9 cellular contexts compared by ENCODE assay signal in genomic region chr5:142426129-142426641, GRCh38.
DNase-seq lines count a peak whose midpoint lies in the region; ATAC-seq and TF ChIP-seq lines count a peak whose summit lies in the region.
"Had no signal": no experiment of that assay in that cellular context is flagged by ENCODE, and none has a peak within 500 bp of the region (broad histone marks: within the 10 kb centered on the region; RNA-seq: fewer than 3 reads in every experiment).

No MANE protein-coding gene starts in this region.

- CTCF ChIA-PET in activated CD4-positive, alpha-beta memory T cell treated with anti-CD3 and anti-CD28 coated beads for 36 hours (lab: Charles Lee) = interaction anchor here (0.7 kb wide), 1 partner anchor 16 kb away, joined by 3 read pairs; no protein-coding TSS in a partner anchor

- H3K9ac ChIP-seq in HUES48 (ENCODE audit: low read depth, low read length) = no peak overlapping the region

- POLR2A ChIA-PET in activated CD4-positive, alpha-beta memory T cell treated with anti-CD3 and anti-CD28 coated beads for 36 hours (lab: Charles Lee) = interaction anchor here (0.9 to 1.3 kb wide), 2 partner anchors 12 to 69 kb away, joined by 3 to 5 read pairs; no protein-coding TSS in a partner anchor

- H3K27ac Mint-ChIP-seq in activated CD4-positive, alpha-beta memory T cell treated with anti-CD3 and anti-CD28 coated beads for 36 hours = peak overlapping the region; percentile 68
- H3K27ac Mint-ChIP-seq in glutamatergic neuron (ENCODE audit: unreplicated experiment) = no peak overlapping the region

- peaks cover 14% of the 10 kb centered on the region for H3K4me1 ChIP-seq in HUES48 (ENCODE audit: control insufficient read depth, insufficient read depth, low read length)

- no peaks in the 10 kb centered on the region for H3K9me3 ChIP-seq in HUES48 (ENCODE audit: control insufficient read depth, insufficient read depth, low read length)

- ATAC-seq in HG03095 (IDR thresholded peaks at IDR 0.05; ENCODE audit: unreplicated experiment) (no peak), HG02642 (IDR thresholded peaks at IDR 0.05; ENCODE audit: poor library complexity, unreplicated experiment) (no peak)

- H3K4me1 Mint-ChIP-seq in activated CD4-positive, alpha-beta memory T cell treated with anti-CD3 and anti-CD28 coated beads for 36 hours (ENCODE audit: low read depth) = peaks cover 35% of the 10 kb centered on the region
- H3K4me1 Mint-ChIP-seq in glutamatergic neuron (ENCODE audit: low read depth, unreplicated experiment) = peaks cover 5% of the 10 kb centered on the region

- peak overlapping the region; percentile 4 for H3K4me3 Mint-ChIP-seq in activated CD4-positive, alpha-beta memory T cell treated with anti-CD3 and anti-CD28 coated beads for 36 hours
- H3K4me3 Mint-ChIP-seq in glutamatergic neuron (ENCODE audit: unreplicated experiment) = no peak overlapping the region

- no peaks in the 10 kb centered on the region for H3K36me3 ChIP-seq in HUES48 (ENCODE audit: control insufficient read depth, insufficient read depth, low read length)

- H3K4me3 ChIP-seq in HUES48 (ENCODE audit: low read depth, low read length) = no peak overlapping the region

- H3K9me3 Mint-ChIP-seq in activated CD4-positive, alpha-beta memory T cell treated with anti-CD3 and anti-CD28 coated beads for 36 hours = no peaks in the 10 kb centered on the region
- H3K9me3 Mint-ChIP-seq in glutamatergic neuron (ENCODE audit: unreplicated experiment) = no peaks in the 10 kb centered on the region

- no peak for TF ChIP-seq CTCF in glutamatergic neuron (IDR thresholded peaks at IDR 0.05; ENCODE audit: partially characterized antibody, unreplicated experiment)

- H3K27ac ChIP-seq in HUES48 (ENCODE audit: low read depth, low read length) = peak overlapping the region; percentile 90

- intact Hi-C loops in activated CD4-positive, alpha-beta memory T cell treated with anti-CD3 and anti-CD28 coated beads for 36 hours (cut with micrococcal nuclease) = no loop called here

- no peaks in the 10 kb centered on the region for H3K27me3 ChIP-seq in HUES48 (ENCODE audit: control insufficient read depth, insufficient read depth, low read length)

- DNase-seq in activated CD4-positive, alpha-beta memory T cell treated with anti-CD3 and anti-CD28 coated beads for 36 hours = peak; percentile 66
- DNase-seq in glutamatergic neuron (peak; percentile 17), RPMI8226 (no peak), HuH-7.5 (ENCODE audit: low spot score) (no peak)
- peak; percentile 21 for DNase-seq in stimulated activated CD8-positive, alpha-beta memory T cell treated with anti-CD3 and anti-CD28 coated beads, Interleukin-12 subunit alpha, Interleukin-12 subunit beta, amount 100 ng/mL, for 4 hours (ENCODE audit: low read depth)
- DNase-seq: NCI-H82 had no signal

- no peaks in the 10 kb centered on the region for H3K36me3 Mint-ChIP-seq in activated CD4-positive, alpha-beta memory T cell treated with anti-CD3 and anti-CD28 coated beads for 36 hours
- no peaks in the 10 kb centered on the region for H3K36me3 Mint-ChIP-seq in glutamatergic neuron (ENCODE audit: unreplicated experiment)

- H3K27me3 Mint-ChIP-seq in activated CD4-positive, alpha-beta memory T cell treated with anti-CD3 and anti-CD28 coated beads for 36 hours = no peaks in the 10 kb centered on the region
- no peaks in the 10 kb centered on the region for H3K27me3 Mint-ChIP-seq in glutamatergic neuron (ENCODE audit: unreplicated experiment)

Comparison
In these comparisons a context has a peak if more than half of its experiments do, and no peak if none do; other contexts are left out.
1. DNase-seq: peak in activated CD4-positive, alpha-beta memory T cell treated with anti-CD3 and anti-CD28 coated beads for 36 hours (single experiment), glutamatergic neuron (single experiment) and stimulated activated CD8-positive, alpha-beta memory T cell treated with anti-CD3 and anti-CD28 coated beads, Interleukin-12 subunit alpha, Interleukin-12 subunit beta, amount 100 ng/mL, for 4 hours (single experiment); none in RPMI8226 (single experiment) and HuH-7.5 (single experiment).